In genomic region chr1:153667439-153667838, GRCh38 we compare ENCODE assay signal across 1 cellular context.
TF ChIP-seq lines count a peak whose summit lies in the region.

No MANE protein-coding gene starts in this region.

TF ChIP-seq in HepG2, 621 proteins besides CTCF, POLR2A, EP300 and RAD21:
- TF ChIP-seq ARNT2 (CRISPR knock-in tag; IDR thresholded peaks at IDR 0.05; ENCODE audit: low read depth) = no peak
- TF ChIP-seq, protein P1, sequence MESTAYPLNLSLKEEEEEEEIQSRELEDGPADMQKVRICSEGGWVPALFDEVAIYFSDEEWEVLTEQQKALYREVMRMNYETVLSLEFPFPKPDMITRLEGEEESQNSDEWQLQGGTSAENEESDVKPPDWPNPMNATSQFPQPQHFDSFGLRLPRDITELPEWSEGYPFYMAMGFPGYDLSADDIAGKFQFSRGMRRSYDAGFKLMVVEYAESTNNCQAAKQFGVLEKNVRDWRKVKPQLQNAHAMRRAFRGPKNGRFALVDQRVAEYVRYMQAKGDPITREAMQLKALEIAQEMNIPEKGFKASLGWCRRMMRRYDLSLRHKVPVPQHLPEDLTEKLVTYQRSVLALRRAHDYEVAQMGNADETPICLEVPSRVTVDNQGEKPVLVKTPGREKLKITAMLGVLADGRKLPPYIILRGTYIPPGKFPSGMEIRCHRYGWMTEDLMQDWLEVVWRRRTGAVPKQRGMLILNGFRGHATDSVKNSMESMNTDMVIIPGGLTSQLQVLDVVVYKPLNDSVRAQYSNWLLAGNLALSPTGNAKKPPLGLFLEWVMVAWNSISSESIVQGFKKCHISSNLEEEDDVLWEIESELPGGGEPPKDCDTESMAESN (CRISPR knock-in tag; conservative IDR thresholded peaks at IDR 0.05) = no peak
- TF ChIP-seq RBFOX2 (IDR thresholded peaks at IDR 0.05; ENCODE audit: low read depth, low read length) = peak; percentile 36; the same call in 1 of the 2 replicates
